ENCODE assay signal across 36 cellular contexts in genomic region chr1:177135250-177135649, GRCh38. TPM values are rescaled to one million over a fixed set of nuclear protein-coding genes. Genes with fewer than 3 reads are reported as not detected.
"Had no signal": no experiment of that assay in that cellular context is flagged by ENCODE, and none has a peak within 500 bp of the region (broad histone marks: within the 10 kb centered on the region; RNA-seq: fewer than 3 reads in every experiment).

No MANE protein-coding gene starts in this region.

- H3K36me3 ChIP-seq: adrenal gland, ascending aorta, breast epithelium, cardiac muscle cell, colonic mucosa, WERI-Rb-1 had no signal

- H3K27ac ChIP-seq: adrenal gland, ascending aorta, breast epithelium, cardiac muscle cell, colonic mucosa, WERI-Rb-1 had no signal

- H3K4me3 ChIP-seq: adrenal gland, ascending aorta, breast epithelium, cardiac muscle cell, colonic mucosa had no signal

- H3K9me3 ChIP-seq: adrenal gland, ascending aorta, breast epithelium, colonic mucosa had no signal

- H3K27ac Mint-ChIP-seq: activated B cell treated with CpG ODN at 0.5 μM for 24 hours; activated CD8-positive, alpha-beta T cell treated with anti-CD3 and anti-CD28 coated beads for 36 hours; activated naive CD4-positive, alpha-beta T cell treated with anti-CD3 and anti-CD28 coated beads for 36 hours; activated naive CD4-positive, alpha-beta T cell treated with anti-CD3 and anti-CD28 coated beads, Interleukin-2, amount 50 U/mL, for 24 hours; activated naive CD8-positive, alpha-beta T cell treated with anti-CD3 and anti-CD28 coated beads for 36 hours; activated naive CD8-positive, alpha-beta T cell treated with anti-CD3 and anti-CD28 coated beads, Interleukin-2, amount 50 U/mL, for 24 hours; activated T-helper 1 cell treated with anti-CD3 and anti-CD28 coated beads, Interleukin-12 subunit alpha, Interleukin-12 subunit beta, Interleukin-2, Interleukin-4 antibody, amounts not matched to agents 30 ng/mL and 10 ng/mL and 1 ng/mL, durations not matched to agents 14 hours and 24 hours and 36 hours; activated T-helper 2 cell treated with anti-CD3 and anti-CD28 coated beads, Interferon-gamma antibody, Interleukin-2, Interleukin-4, amounts not matched to agents 10 μg/mL and 5 μg/mL and 100 μg/mL, durations not matched to agents 14 hours and 24 hours and 36 hours; brain; endodermal cell; T-helper 17 cell; T-helper 2 cell treated with Interferon-gamma antibody and Interleukin-4, amounts not matched to agents 5 μg/mL and 100 μg/mL, for 36 hours had no signal

- H3K27me3 ChIP-seq: adrenal gland, ascending aorta, breast epithelium, cardiac muscle cell, colonic mucosa had no signal

- H3K4me3 Mint-ChIP-seq: activated B cell treated with CpG ODN at 0.5 μM for 24 hours; activated CD8-positive, alpha-beta T cell treated with anti-CD3 and anti-CD28 coated beads for 36 hours; activated naive CD4-positive, alpha-beta T cell treated with anti-CD3 and anti-CD28 coated beads for 36 hours; activated naive CD4-positive, alpha-beta T cell treated with anti-CD3 and anti-CD28 coated beads, Interleukin-2, amount 50 U/mL, for 24 hours; activated naive CD8-positive, alpha-beta T cell treated with anti-CD3 and anti-CD28 coated beads for 36 hours; activated naive CD8-positive, alpha-beta T cell treated with anti-CD3 and anti-CD28 coated beads, Interleukin-2, amount 50 U/mL, for 24 hours; activated T-cell treated with anti-CD3 and anti-CD28 coated beads, Interleukin-2, amount 50 U/mL, for 4 hours; activated T-helper 1 cell treated with anti-CD3 and anti-CD28 coated beads, Interleukin-12 subunit alpha, Interleukin-12 subunit beta, Interleukin-2, Interleukin-4 antibody, amounts not matched to agents 30 ng/mL and 10 ng/mL and 1 ng/mL, durations not matched to agents 14 hours and 24 hours and 36 hours; brain; endodermal cell; T-helper 17 cell; T-helper 2 cell treated with Interferon-gamma antibody and Interleukin-4, amounts not matched to agents 5 μg/mL and 100 μg/mL, for 36 hours had no signal

- H3K36me3 Mint-ChIP-seq: activated naive CD4-positive, alpha-beta T cell treated with anti-CD3 and anti-CD28 coated beads, Interleukin-2, amount 50 U/mL, for 24 hours; activated naive CD8-positive, alpha-beta T cell treated with anti-CD3 and anti-CD28 coated beads for 36 hours had no signal

- H3K27me3 Mint-ChIP-seq: activated B cell treated with CpG ODN at 0.5 μM for 24 hours; activated CD8-positive, alpha-beta T cell treated with anti-CD3 and anti-CD28 coated beads for 36 hours; activated naive CD8-positive, alpha-beta T cell treated with anti-CD3 and anti-CD28 coated beads for 36 hours; activated naive CD8-positive, alpha-beta T cell treated with anti-CD3 and anti-CD28 coated beads, Interleukin-2, amount 50 U/mL, for 24 hours; brain; T-helper 17 cell had no signal

- H3K4me1 Mint-ChIP-seq: activated naive CD4-positive, alpha-beta T cell treated with anti-CD3 and anti-CD28 coated beads, Interleukin-2, amount 50 U/mL, for 24 hours; activated naive CD8-positive, alpha-beta T cell treated with anti-CD3 and anti-CD28 coated beads for 36 hours; T-helper 17 cell had no signal

- H3K4me1 ChIP-seq: ascending aorta, breast epithelium, colonic mucosa had no signal

- ATAC-seq: activated CD4-positive, CD25-positive, alpha-beta regulatory T cell treated with anti-CD3 and anti-CD28 coated beads, Interleukin-2, amount 50 U/mL, for 24 hours; activated CD8-positive, alpha-beta T cell treated with anti-CD3 and anti-CD28 coated beads for 36 hours; activated naive CD8-positive, alpha-beta T cell treated with anti-CD3 and anti-CD28 coated beads, Interleukin-2, amount 50 U/mL, for 24 hours; activated T-cell treated with anti-CD3 and anti-CD28 coated beads, Interleukin-2, amount 50 U/mL, for 4 hours; esophagus mucosa; T-helper 17 cell had no signal

- DNase-seq: activated B cell treated with CpG ODN at 0.5 μM for 24 hours; activated CD4-positive, alpha-beta T cell treated with anti-CD3 and anti-CD28 coated beads for 48 hours; activated CD4-positive, alpha-beta T cell treated with anti-CD3 and anti-CD28 coated beads, Interleukin-2, amount 50 U/mL, for 1 hour; activated CD4-positive, alpha-beta T cell treated with anti-CD3 and anti-CD28 coated beads, Interleukin-2, amount 50 U/mL, for 48 hours; activated CD8-positive, alpha-beta memory T cell treated with anti-CD3 and anti-CD28 coated beads for 24 hours; activated CD8-positive, alpha-beta T cell treated with anti-CD3 and anti-CD28 coated beads for 36 hours; activated effector memory CD4-positive, alpha-beta T cell treated with anti-CD3 and anti-CD28 coated beads, Interleukin-2, amount 50 U/mL, for 16 hours; activated naive CD4-positive, alpha-beta T cell treated with anti-CD3 and anti-CD28 coated beads for 36 hours; activated naive CD8-positive, alpha-beta T cell treated with anti-CD3 and anti-CD28 coated beads for 36 hours; activated naive CD8-positive, alpha-beta T cell treated with anti-CD3 and anti-CD28 coated beads, Interleukin-2, amount 50 U/mL, for 24 hours; activated T-cell treated with anti-CD3 and anti-CD28 coated beads, Interleukin-2, amount 50 U/mL, for 4 hours; adrenal gland; amygdala; central memory CD4-positive, alpha-beta T cell; cerebellar nuclear complex; colonic mucosa; effector memory CD4-positive, alpha-beta T cell; endodermal cell; foreskin fibroblast; head of caudate nucleus; T-helper 1 cell; T-helper 17 cell; T1000; WERI-Rb-1 had no signal

- H3K9me3 Mint-ChIP-seq: activated CD8-positive, alpha-beta T cell treated with anti-CD3 and anti-CD28 coated beads for 36 hours; activated naive CD4-positive, alpha-beta T cell treated with anti-CD3 and anti-CD28 coated beads for 36 hours; activated naive CD4-positive, alpha-beta T cell treated with anti-CD3 and anti-CD28 coated beads, Interleukin-2, amount 50 U/mL, for 24 hours; activated naive CD8-positive, alpha-beta T cell treated with anti-CD3 and anti-CD28 coated beads for 36 hours; activated T-helper 1 cell treated with anti-CD3 and anti-CD28 coated beads, Interleukin-12 subunit alpha, Interleukin-12 subunit beta, Interleukin-2, Interleukin-4 antibody, amounts not matched to agents 30 ng/mL and 10 ng/mL and 1 ng/mL, durations not matched to agents 14 hours and 24 hours and 36 hours; activated T-helper 2 cell treated with anti-CD3 and anti-CD28 coated beads, Interferon-gamma antibody, Interleukin-2, Interleukin-4, amounts not matched to agents 10 μg/mL and 5 μg/mL and 100 μg/mL, durations not matched to agents 14 hours and 24 hours and 36 hours; brain; endodermal cell; T-helper 2 cell treated with Interferon-gamma antibody and Interleukin-4, amounts not matched to agents 5 μg/mL and 100 μg/mL, for 36 hours had no signal

RNA-seq across cellular contexts. Expression of gene ASTN1, which starts 29.3 kb away (rescaled TPM):
- total RNA-seq: activated B cell treated with CpG ODN at 0.5 μM for 24 hours; activated CD8-positive, alpha-beta T cell treated with anti-CD3 and anti-CD28 coated beads for 36 hours; activated naive CD4-positive, alpha-beta T cell treated with anti-CD3 and anti-CD28 coated beads for 36 hours; activated naive CD8-positive, alpha-beta T cell treated with anti-CD3 and anti-CD28 coated beads for 36 hours; activated T-cell treated with anti-CD3 and anti-CD28 coated beads, Interleukin-2, amount 50 U/mL, for 4 hours; activated T-helper 1 cell treated with anti-CD3 and anti-CD28 coated beads, Interleukin-12 subunit alpha, Interleukin-12 subunit beta, Interleukin-2, Interleukin-4 antibody, amounts not matched to agents 30 ng/mL and 10 ng/mL and 1 ng/mL, durations not matched to agents 14 hours and 24 hours and 36 hours; activated T-helper 2 cell treated with anti-CD3 and anti-CD28 coated beads, Interferon-gamma antibody, Interleukin-2, Interleukin-4, amounts not matched to agents 10 μg/mL and 5 μg/mL and 100 μg/mL, durations not matched to agents 14 hours and 24 hours and 36 hours; dermis microvascular lymphatic vessel endothelial cell; esophagus mucosa; T-helper 17 cell had no signal

RNA-seq across cellular contexts. Expression of gene BRINP2, which starts 35.5 kb away (rescaled TPM):
- total RNA-seq: activated B cell treated with CpG ODN at 0.5 μM for 24 hours; activated CD8-positive, alpha-beta T cell treated with anti-CD3 and anti-CD28 coated beads for 36 hours; activated naive CD4-positive, alpha-beta T cell treated with anti-CD3 and anti-CD28 coated beads for 36 hours; activated naive CD8-positive, alpha-beta T cell treated with anti-CD3 and anti-CD28 coated beads for 36 hours; activated T-cell treated with anti-CD3 and anti-CD28 coated beads, Interleukin-2, amount 50 U/mL, for 4 hours; activated T-helper 2 cell treated with anti-CD3 and anti-CD28 coated beads, Interferon-gamma antibody, Interleukin-2, Interleukin-4, amounts not matched to agents 10 μg/mL and 5 μg/mL and 100 μg/mL, durations not matched to agents 14 hours and 24 hours and 36 hours; colonic mucosa; dermis microvascular lymphatic vessel endothelial cell; endodermal cell; epithelial cell of proximal tubule; esophagus mucosa; T-helper 17 cell had no signal
